Comparison of ENCODE assay signal across 1 cellular context in genomic region chr20:63626424-63627128, GRCh38.
TF ChIP-seq lines count a peak whose summit lies in the region.

Gene GMEB2 (minus strand): TSS chr20:63627101. CDS start chr20:63619397, 7,704 bp downstream.

TF ChIP-seq in HepG2, 621 proteins besides CTCF, POLR2A, EP300 and RAD21 (continued from another document):
- peak; percentile 72; the same call in 1 of the 2 replicates for TF ChIP-seq CREB3 (CRISPR knock-in tag; IDR thresholded peaks at IDR 0.05)
- TF ChIP-seq SALL1 (CRISPR knock-in tag; IDR thresholded peaks at IDR 0.05), result peak; percentile 76
- TF ChIP-seq TBX3 (IDR thresholded peaks at IDR 0.05; ENCODE audit: borderline replicate concordance), result no peak
- TF ChIP-seq GMEB2 (CRISPR knock-in tag; IDR thresholded peaks at IDR 0.05; ENCODE audit: low read depth), result peak; percentile 73
- no peak for TF ChIP-seq ZBTB26 (CRISPR knock-in tag; IDR thresholded peaks at IDR 0.05; ENCODE audit: borderline replicate concordance)
- peak; percentile 50; the same call in 1 of the 2 replicates for TF ChIP-seq ZNF616 (CRISPR knock-in tag; IDR thresholded peaks at IDR 0.05; ENCODE audit: low read depth)
- peak; percentile 36; the same call in 1 of the 2 replicates for TF ChIP-seq TAF1 (CRISPR knock-in tag; IDR thresholded peaks at IDR 0.05)
- no peak; the same call in 1 of the 2 replicates for TF ChIP-seq SMAD1 (CRISPR knock-in tag; IDR thresholded peaks at IDR 0.05; ENCODE audit: borderline replicate concordance, low read depth)
- TF ChIP-seq NR3C1 (CRISPR knock-in tag; IDR thresholded peaks at IDR 0.05), result no peak
- no peak for TF ChIP-seq PCBP1 (IDR thresholded peaks at IDR 0.05; ENCODE audit: borderline replicate concordance, low read depth, low read length)
- peak; percentile 83 for TF ChIP-seq SAFB2 (CRISPR knock-in tag; IDR thresholded peaks at IDR 0.05; ENCODE audit: borderline replicate concordance, low read depth)
- no peak for TF ChIP-seq XBP1 (CRISPR knock-in tag; IDR thresholded peaks at IDR 0.05)
- peak; percentile 22; the same call in 1 of the 2 replicates for TF ChIP-seq TFE3 (CRISPR knock-in tag; IDR thresholded peaks at IDR 0.05)
- 0 out of 2 replicates have a peak, but pooled peaks have one; percentile 32 for TF ChIP-seq PRMT3 (CRISPR knock-in tag; IDR thresholded peaks at IDR 0.05; ENCODE audit: borderline replicate concordance, low read depth)
- TF ChIP-seq MED1 (CRISPR knock-in tag; IDR thresholded peaks at IDR 0.05), result peak; percentile 61
- no peak for TF ChIP-seq ZNF512B (CRISPR knock-in tag; IDR thresholded peaks at IDR 0.05; ENCODE audit: borderline replicate concordance)
- TF ChIP-seq ZNF274 (CRISPR knock-in tag; IDR thresholded peaks at IDR 0.05), result peak; percentile 66
- 0 out of 2 replicates have a peak, but pooled peaks have one; percentile 54 for TF ChIP-seq TSC22D2 (CRISPR knock-in tag; IDR thresholded peaks at IDR 0.05; ENCODE audit: borderline replicate concordance)
TF ChIP-seq in HepG2: peak in this region for 179.
